In genomic region chr19:30132312-30133075, GRCh38 we compare ENCODE assay signal across 1 cellular context.
TF ChIP-seq lines count a peak whose summit lies in the region.

No MANE protein-coding gene starts in this region.

TF ChIP-seq in K562, 482 proteins besides CTCF, POLR2A, EP300 and RAD21:
- TF ChIP-seq CHD7 (IDR thresholded peaks at IDR 0.05; ENCODE audit: low read depth, low read length) = no peak
- no peak for TF ChIP-seq ZNF174 (CRISPR knock-in tag; IDR thresholded peaks at IDR 0.05)
- no peak for TF ChIP-seq CEBPB (tag; IDR thresholded peaks at IDR 0.05)
- no peak for TF ChIP-seq ESRRA (IDR thresholded peaks at IDR 0.05; ENCODE audit: borderline replicate concordance, low read depth)
- no peak for TF ChIP-seq SRSF9 (IDR thresholded peaks at IDR 0.05; ENCODE audit: borderline replicate concordance, low read depth, low read length)
- TF ChIP-seq ZBTB8A (IDR thresholded peaks at IDR 0.05; ENCODE audit: partially characterized antibody) = no peak
- TF ChIP-seq, protein P1, sequence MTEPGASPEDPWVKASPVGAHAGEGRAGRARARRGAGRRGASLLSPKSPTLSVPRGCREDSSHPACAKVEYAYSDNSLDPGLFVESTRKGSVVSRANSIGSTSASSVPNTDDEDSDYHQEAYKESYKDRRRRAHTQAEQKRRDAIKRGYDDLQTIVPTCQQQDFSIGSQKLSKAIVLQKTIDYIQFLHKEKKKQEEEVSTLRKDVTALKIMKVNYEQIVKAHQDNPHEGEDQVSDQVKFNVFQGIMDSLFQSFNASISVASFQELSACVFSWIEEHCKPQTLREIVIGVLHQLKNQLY (CRISPR knock-in tag; conservative IDR thresholded peaks at IDR 0.05) = no peak
- no peak for TF ChIP-seq HMG20A (CRISPR knock-in tag; conservative IDR thresholded peaks at IDR 0.05)
- TF ChIP-seq RB1 (IDR thresholded peaks at IDR 0.05; ENCODE audit: low read depth) = no peak
- TF ChIP-seq CTBP1 (IDR thresholded peaks at IDR 0.05; ENCODE audit: borderline replicate concordance) = no peak
